Comparison of ENCODE assay signal across 23 cellular contexts in the genomic region with DNA sequence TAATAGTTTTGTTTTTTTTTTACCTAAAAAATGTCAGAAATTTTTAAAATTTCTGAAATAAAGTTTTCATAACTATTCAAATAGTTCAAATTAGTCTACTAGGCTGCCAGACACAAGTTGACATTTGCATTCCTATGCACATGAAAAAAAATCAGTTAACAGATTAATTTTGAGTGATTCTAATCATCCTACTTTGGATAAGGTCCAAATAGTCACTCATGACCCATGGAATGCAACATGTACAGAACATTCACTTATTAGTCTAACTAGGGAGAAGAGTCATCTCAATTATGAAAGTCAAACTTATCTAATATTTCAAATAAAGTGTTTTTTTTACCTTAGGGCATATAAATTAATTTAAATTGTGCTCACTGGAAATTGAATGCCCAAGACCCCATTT.
"Had no signal": no experiment of that assay in that cellular context is flagged by ENCODE, and none has a peak within 500 bp of the region (broad histone marks: within the 10 kb centered on the region; RNA-seq: fewer than 3 reads in every experiment).

No MANE protein-coding gene starts in this region.

- H3K36me3 ChIP-seq: colonic mucosa, esophagus squamous epithelium, gastrocnemius medialis, heart right ventricle, left lung, lower lobe of right lung had no signal

- FAIRE-seq: endothelial cell of umbilical vein, islet of Langerhans, keratinocyte had no signal

- H3K4me1 ChIP-seq: colonic mucosa, esophagus squamous epithelium, gastrocnemius medialis, left lung, lower lobe of right lung had no signal

- DNase-seq: colonic mucosa; cortex of kidney; effector memory CD4-positive, alpha-beta T cell; erythroblast; esophagus squamous epithelium; foreskin fibroblast; foreskin melanocyte; gastrocnemius medialis; glutamatergic neuron; head of caudate nucleus; heart right ventricle; hippocampal formation; left cardiac atrium; left lung; left ventricle myocardium superior; lower lobe of right lung; mesenchymal stem cell; mucosa of descending colon; naive B cell had no signal

- H3K27ac ChIP-seq: colonic mucosa, epithelial cell of prostate, esophagus squamous epithelium, gastrocnemius medialis, heart right ventricle, left lung, lower lobe of right lung had no signal

- H3K9me3 ChIP-seq: colonic mucosa, esophagus squamous epithelium, gastrocnemius medialis, heart right ventricle, left lung, lower lobe of right lung, mucosa of descending colon had no signal

- H3K27me3 ChIP-seq: colonic mucosa, esophagus squamous epithelium, gastrocnemius medialis, heart right ventricle, left lung had no signal

- H3K4me3 ChIP-seq: colonic mucosa, esophagus squamous epithelium, gastrocnemius medialis, heart right ventricle, left lung, lower lobe of right lung, mucosa of descending colon had no signal
